In genomic region chr1:174995121-174995520, GRCh38 we compare ENCODE assay signal across 1 cellular context.
TF ChIP-seq lines count a peak whose summit lies in the region.

No MANE protein-coding gene starts in this region.

TF ChIP-seq in HepG2, 621 proteins besides CTCF, POLR2A, EP300 and RAD21 (continued from another document and continues in another):
- TF ChIP-seq ZHX2 (IDR thresholded peaks at IDR 0.05; ENCODE audit: low read depth), result no peak
- TF ChIP-seq ZHX2 (CRISPR knock-in tag; IDR thresholded peaks at IDR 0.05; ENCODE audit: borderline replicate concordance), result no peak
- TF ChIP-seq ZNF552 (CRISPR knock-in tag; IDR thresholded peaks at IDR 0.05; ENCODE audit: borderline replicate concordance), result no peak
- no peak for TF ChIP-seq ASH2L (IDR thresholded peaks at IDR 0.05; ENCODE audit: insufficient read length, low read depth, low read length)
- no peak for TF ChIP-seq CEBPB (IDR thresholded peaks at IDR 0.05; ENCODE audit: borderline replicate concordance, low read depth, low read length)
- TF ChIP-seq HOMEZ (CRISPR knock-in tag; IDR thresholded peaks at IDR 0.05; ENCODE audit: low read depth), result no peak
- no peak for TF ChIP-seq ZNF557 (CRISPR knock-in tag; IDR thresholded peaks at IDR 0.05)
- TF ChIP-seq ZNF280B (CRISPR knock-in tag; IDR thresholded peaks at IDR 0.05; ENCODE audit: borderline replicate concordance), result no peak
- TF ChIP-seq ZNF547 (CRISPR knock-in tag; IDR thresholded peaks at IDR 0.05), result no peak
- no peak for TF ChIP-seq SKI (IDR thresholded peaks at IDR 0.05; ENCODE audit: partially characterized antibody)
- TF ChIP-seq HDAC6 (IDR thresholded peaks at IDR 0.05; ENCODE audit: low read depth, low read length), result no peak
- TF ChIP-seq RBAK (CRISPR knock-in tag; IDR thresholded peaks at IDR 0.05), result no peak
- TF ChIP-seq HIC2 (CRISPR knock-in tag; IDR thresholded peaks at IDR 0.05; ENCODE audit: low read depth), result no peak
- peak; percentile 75 for TF ChIP-seq PAXIP1 (CRISPR knock-in tag; conservative IDR thresholded peaks at IDR 0.05)
- no peak for TF ChIP-seq ZNF430 (CRISPR knock-in tag; IDR thresholded peaks at IDR 0.05)
- peak; percentile 61 for TF ChIP-seq RARA (CRISPR knock-in tag; IDR thresholded peaks at IDR 0.05)
- no peak for TF ChIP-seq THRA (CRISPR knock-in tag; IDR thresholded peaks at IDR 0.05; ENCODE audit: borderline replicate concordance)
- no peak for TF ChIP-seq DNMT1 (CRISPR knock-in tag; IDR thresholded peaks at IDR 0.05)
- TF ChIP-seq U2AF1 (optimal IDR thresholded peaks at IDR 0.05; ENCODE audit: low read depth, low read length), result no peak
- TF ChIP-seq FUBP1 (CRISPR knock-in tag; IDR thresholded peaks at IDR 0.05; ENCODE audit: borderline replicate concordance), result no peak
- peak; percentile 25; the same call in 1 of the 2 replicates for TF ChIP-seq SOX5 (CRISPR knock-in tag; IDR thresholded peaks at IDR 0.05; ENCODE audit: borderline replicate concordance)
- TF ChIP-seq ZNF792 (CRISPR knock-in tag; IDR thresholded peaks at IDR 0.05), result 0 out of 2 replicates have a peak, but pooled peaks have one; percentile 19
- TF ChIP-seq TBL1XR1 (IDR thresholded peaks at IDR 0.05; ENCODE audit: borderline replicate concordance, low read length, partially characterized antibody), result no peak
- no peak for TF ChIP-seq ZNF530 (CRISPR knock-in tag; IDR thresholded peaks at IDR 0.05; ENCODE audit: low read depth)
- TF ChIP-seq CCDC6 (CRISPR knock-in tag; IDR thresholded peaks at IDR 0.05), result no peak
- no peak for TF ChIP-seq CBFB (CRISPR knock-in tag; IDR thresholded peaks at IDR 0.05)
- TF ChIP-seq SSRP1 (CRISPR knock-in tag; IDR thresholded peaks at IDR 0.05), result no peak
- no peak for TF ChIP-seq ZNF33A (CRISPR knock-in tag; IDR thresholded peaks at IDR 0.05; ENCODE audit: borderline replicate concordance)
- TF ChIP-seq KMT2A (CRISPR knock-in tag; IDR thresholded peaks at IDR 0.05), result no peak
- no peak for TF ChIP-seq ZSCAN20 (CRISPR knock-in tag; IDR thresholded peaks at IDR 0.05; ENCODE audit: borderline replicate concordance)
- TF ChIP-seq U2AF2 (IDR thresholded peaks at IDR 0.05; ENCODE audit: low read depth, low read length), result no peak
- no peak for TF ChIP-seq NFE2L1 (CRISPR knock-in tag; IDR thresholded peaks at IDR 0.05; ENCODE audit: borderline replicate concordance)
- no peak for TF ChIP-seq JARID2 (CRISPR knock-in tag; IDR thresholded peaks at IDR 0.05; ENCODE audit: insufficient replicate concordance)
- TF ChIP-seq TFDP1 (CRISPR knock-in tag; IDR thresholded peaks at IDR 0.05; ENCODE audit: borderline replicate concordance), result no peak
- TF ChIP-seq SETDB1 (CRISPR knock-in tag; IDR thresholded peaks at IDR 0.05; ENCODE audit: borderline replicate concordance), result no peak
- no peak for TF ChIP-seq DR1 (CRISPR knock-in tag; IDR thresholded peaks at IDR 0.05)
- no peak for TF ChIP-seq KLF13 (CRISPR knock-in tag; IDR thresholded peaks at IDR 0.05)
- no peak for TF ChIP-seq CREB1 (IDR thresholded peaks at IDR 0.05)
- TF ChIP-seq CREB1 (CRISPR knock-in tag; IDR thresholded peaks at IDR 0.05), result no peak
- no peak for TF ChIP-seq ZBTB44 (CRISPR knock-in tag; IDR thresholded peaks at IDR 0.05)
- no peak for TF ChIP-seq ZNF740 (CRISPR knock-in tag; IDR thresholded peaks at IDR 0.05)
- no peak for TF ChIP-seq ISX (CRISPR knock-in tag; conservative IDR thresholded peaks at IDR 0.05)
- TF ChIP-seq FOXA3 (CRISPR knock-in tag; IDR thresholded peaks at IDR 0.05), result peak; percentile 41; the same call in 1 of the 2 replicates
- TF ChIP-seq ONECUT2 (CRISPR knock-in tag; IDR thresholded peaks at IDR 0.05), result no peak
